In the genomic region with DNA sequence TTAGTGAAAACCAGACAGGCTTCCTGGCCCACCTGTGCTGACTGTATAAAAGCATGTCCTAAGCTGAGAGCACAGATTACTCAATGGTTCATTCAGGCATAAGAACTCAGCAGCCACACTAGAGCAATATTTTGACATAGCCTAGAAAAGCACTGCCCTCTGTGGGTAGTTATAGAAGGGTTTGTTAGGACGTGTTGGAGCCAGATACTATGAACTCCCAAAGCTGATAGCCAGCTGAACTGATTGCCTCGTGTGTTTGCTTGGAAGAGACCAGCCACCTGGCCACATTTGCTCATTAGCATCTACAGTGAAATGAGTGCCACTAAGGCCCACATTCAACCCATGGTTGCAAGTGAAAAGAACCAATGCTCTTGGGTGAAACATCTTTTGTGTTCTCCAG, we compare ENCODE assay signal across 16 cellular contexts. TPM values are rescaled to one million over a fixed set of nuclear protein-coding genes. Genes with fewer than 3 reads are reported as not detected.
DNase-seq lines count a peak whose midpoint lies in the region; ATAC-seq and TF ChIP-seq lines count a peak whose summit lies in the region.
"Had no signal": no experiment of that assay in that cellular context is flagged by ENCODE, and none has a peak within 500 bp of the region (broad histone marks: within the 10 kb centered on the region; RNA-seq: fewer than 3 reads in every experiment).

No MANE protein-coding gene starts in this region.

- no peak overlapping the region for H3K9ac ChIP-seq in OCI-LY1 (ENCODE audit: low read length)

- H3K9me3 ChIP-seq in OCI-LY1 (ENCODE audit: low read length) (no peaks in the 10 kb centered on the region), hepatocyte (ENCODE audit: low read depth) (no peaks in the 10 kb centered on the region), heart right ventricle (no peaks in the 10 kb centered on the region)

- POLR2A ChIA-PET in HEK293T (lab: Yijun Ruan, JAX): interaction anchor here (1.1 kb wide), 1 partner anchor 31 kb away, joined by 3 read pairs; the partner anchor contains the start of gene ABCA5

- no peaks in the 10 kb centered on the region for H3K4me1 ChIP-seq in OCI-LY1 (ENCODE audit: insufficient read depth, low read length, severe bottlenecking)
- no peaks in the 10 kb centered on the region for H3K4me1 ChIP-seq in hepatocyte (ENCODE audit: insufficient read depth)
- H3K4me1 ChIP-seq in heart right ventricle: no peaks in the 10 kb centered on the region

- DNase-seq in DMS 273 treated with DMSO at 0.1 percent for 48 hours (lab: John Stamatoyannopoulos, UW) (peak; percentile 65), HEK293T (ENCODE audit: extremely low spot score) (peak; percentile 13), hepatocyte (ENCODE audit: low spot score) (peak; percentile 9), T1000 (lab: John Stamatoyannopoulos, UW) (no peak), heart right ventricle (no peak), SHP77 treated with DMSO at 0.1 percent for 48 hours (lab: John Stamatoyannopoulos, UW) (no peak)
- DNase-seq: activated CD4-positive, CD25-positive, alpha-beta regulatory T cell; activated naive CD4-positive, alpha-beta T cell treated with anti-CD3 and anti-CD28 coated beads, Interleukin-2, amount 50 U/mL, for 16 hours; DMS79; head of caudate nucleus; IMR-90; stimulated activated CD4-positive, alpha-beta T cell treated with anti-CD3 and anti-CD28 coated beads, Interleukin-1b, Interleukin-23, amount 100 ng/mL, for 48 hours; trophoblast cell had no signal

- no peak overlapping the region for H2AFZ ChIP-seq in OCI-LY1 (ENCODE audit: low read length)
- no peak overlapping the region for H2AFZ ChIP-seq in hepatocyte

- H3K4me2 ChIP-seq in OCI-LY1 (ENCODE audit: low read length) (no peak overlapping the region), hepatocyte (no peak overlapping the region)

- no peaks in the 10 kb centered on the region for H3F3A ChIP-seq in OCI-LY1 (ENCODE audit: insufficient read depth, low read length)

- CTCF ChIA-PET in HEK293T (lab: Yijun Ruan, JAX): no interaction called here

- no peaks in the 10 kb centered on the region for H4K20me1 ChIP-seq in OCI-LY1 (ENCODE audit: insufficient read depth, low read length)
- no peaks in the 10 kb centered on the region for H4K20me1 ChIP-seq in hepatocyte (ENCODE audit: insufficient read depth, poor library complexity, severe bottlenecking)

- no peaks in the 10 kb centered on the region for H3K36me3 ChIP-seq in OCI-LY1 (ENCODE audit: insufficient read depth, low read length)
- H3K36me3 ChIP-seq in hepatocyte (replicated peaks; ENCODE audit: insufficient read depth, low read depth): no peaks in the 10 kb centered on the region
- no peaks in the 10 kb centered on the region for H3K36me3 ChIP-seq in heart right ventricle

- H3K27me3 ChIP-seq in OCI-LY1 (ENCODE audit: insufficient read depth, low read length): no peaks in the 10 kb centered on the region
- H3K27me3 ChIP-seq in hepatocyte: no peaks in the 10 kb centered on the region
- H3K27me3 ChIP-seq in heart right ventricle: peaks cover 0 to 1% (median 0%) of the 10 kb centered on the region in 7 donors

- intact Hi-C loops in heart right ventricle (cut with DNase I): loop anchor here in 1 of 10 donors (1.0 kb wide), 1 partner anchor 50 kb away; no protein-coding TSS in a partner anchor

- WGBS in hepatocyte (ENCODE audit: low lambda C conversion rate, missing lambda C conversion rate): 38% methylated on average over 2 of the region's 2 CpGs
- 43 to 45% methylated on average over 2 of the region's 2 CpGs for WGBS in heart right ventricle, 2 donors

- H3K9me2 ChIP-seq in OCI-LY1 (ENCODE audit: low read depth, low read length) (no peaks in the 10 kb centered on the region), hepatocyte (replicated peaks; ENCODE audit: insufficient read depth) (no peaks in the 10 kb centered on the region)

- H3K79me2 ChIP-seq in OCI-LY1 (ENCODE audit: insufficient read depth, low read length) (no peaks in the 10 kb centered on the region), hepatocyte (no peaks in the 10 kb centered on the region)

- TF ChIP-seq CTCF in OCI-LY1 (IDR thresholded peaks at IDR 0.05; ENCODE audit: low read length) (peak; percentile 6; the same call in 1 of the 2 replicates), hepatocyte (IDR thresholded peaks at IDR 0.05; ENCODE audit: poor library complexity) (no peak), heart right ventricle (IDR thresholded peaks at IDR 0.05) (no peak)

- H3K4me3 ChIP-seq in OCI-LY1 (ENCODE audit: low read depth, low read length, poor library complexity, severe bottlenecking) (no peak overlapping the region), hepatocyte (no peak overlapping the region), heart right ventricle (no peak overlapping the region)
- H3K4me3 ChIP-seq: GM12878 had no signal

- H3K27ac ChIP-seq in OCI-LY1 (ENCODE audit: low read depth, low read length, poor library complexity, severe bottlenecking) (no peak overlapping the region), hepatocyte (no peak overlapping the region), heart right ventricle (no peak overlapping the region)

- no peak for ATAC-seq in HG02763 (IDR thresholded peaks at IDR 0.05; ENCODE audit: unreplicated experiment)
- ATAC-seq in heart right ventricle: no peak
- ATAC-seq: GM12878 had no signal

TF ChIP-seq in HEK293T, 16 proteins besides CTCF, POLR2A, EP300 and RAD21:
- TF ChIP-seq SP1 (IDR thresholded peaks at IDR 0.05) (no peak), FOXA1 (IDR thresholded peaks at IDR 0.05) (no peak), ZNF384 (IDR thresholded peaks at IDR 0.05) (no peak), FOXK2 (IDR thresholded peaks at IDR 0.05) (no peak), ARNT (IDR thresholded peaks at IDR 0.05) (no peak), FOXM1 (IDR thresholded peaks at IDR 0.05; ENCODE audit: borderline replicate concordance) (no peak), PKNOX1 (IDR thresholded peaks at IDR 0.05) (no peak), ELF4 (IDR thresholded peaks at IDR 0.05) (no peak)

RNA-seq across cellular contexts. Expression of gene ABCA5, which starts 30.8 kb away (rescaled TPM):
- total RNA-seq in hepatocyte: 53.4 and 59.8 TPM in 2 replicates
- polyA plus RNA-seq in hepatocyte: 21.5 and 22.4 TPM in 2 replicates
- total RNA-seq in heart right ventricle: 10 to 100 TPM; 16.2 to 26.6 (median 19.3) TPM
- polyA plus RNA-seq in heart right ventricle: 10 to 100 TPM in 1 of 2 donors, 1 to 10 TPM in 1; 6.9 to 46.7 TPM

RNA-seq across cellular contexts. Expression of gene MAP2K6, which starts 56.8 kb away (rescaled TPM):
- total RNA-seq in hepatocyte: 12.0 and 13.2 TPM in 2 replicates
- 3.3 and 5.8 TPM in 2 replicates for polyA plus RNA-seq in hepatocyte
- total RNA-seq in heart right ventricle: 1 to 10 TPM in 8 of 10 donors, under 1 TPM in 2; 0.89 to 4.0 (median 2.4) TPM
- polyA plus RNA-seq in heart right ventricle: 1 to 10 TPM in 1 of 2 donors, under 1 TPM in 1; 0.88 to 1.5 TPM

Comparison
In these comparisons a context has a peak if more than half of its experiments do, and no peak if none do; other contexts are left out.
1. DNase-seq: peak in DMS 273 treated with DMSO at 0.1 percent for 48 hours (single experiment), HEK293T (single experiment) and hepatocyte (single experiment); none in T1000 (single experiment), heart right ventricle (0 of 2) and SHP77 treated with DMSO at 0.1 percent for 48 hours (single experiment).